9 cellular contexts compared by ENCODE assay signal in genomic region chr17:40819528-40820125, GRCh38. TPM values are rescaled to one million over a fixed set of nuclear protein-coding genes. Genes with fewer than 3 reads are reported as not detected.
A peak's percentile ranks its signal among the peaks of the same experiment; 100 is the strongest.
DNase-seq lines count a peak whose midpoint lies in the region; ATAC-seq and TF ChIP-seq lines count a peak whose summit lies in the region.
"Had no signal": no experiment of that assay in that cellular context is flagged by ENCODE, and none has a peak within 500 bp of the region (broad histone marks: within the 10 kb centered on the region; RNA-seq: fewer than 3 reads in every experiment).

No MANE protein-coding gene starts in this region.

- H3K27me3 ChIP-seq in Caco-2 (replicated peaks; ENCODE audit: control insufficient read depth, insufficient read depth, low read length): no peaks in the 10 kb centered on the region

- H3K4me3 ChIP-seq in Caco-2 (ENCODE audit: low read depth, low read length) (peak overlapping the region; percentile 67), NB4 (ENCODE audit: low read depth, low read length) (peak overlapping the region; percentile 94), mesodermal cell (ENCODE audit: extremely low read depth, insufficient read depth, low read length, poor library complexity, severe bottlenecking) (peak overlapping the region; percentile 58)

- H3K9me3 Mint-ChIP-seq in Caco-2 (ENCODE audit: unreplicated experiment): no peaks in the 10 kb centered on the region

- CTCF ChIA-PET in Caco-2 (lab: Charles Lee): interaction anchor here (0.6 to 1.5 kb wide), 6 partner anchors 82 to 843 kb away, joined by 3 to 10 read pairs (median 4); no protein-coding TSS in a partner anchor

- intact Hi-C loops in Caco-2 (cut with micrococcal nuclease; ENCODE audit: unreplicated experiment): no loop called here

- H3K4me1 ChIP-seq in Caco-2 (peaks cover 8% of the 10 kb centered on the region), mesodermal cell (ENCODE audit: control insufficient read depth, insufficient read depth, low read length, poor library complexity, severe bottlenecking) (no peaks in the 10 kb centered on the region)

- WGBS in mesodermal cell (ENCODE audit: insufficient coverage in 2 of 2), 2 experiments: 79 to 86% methylated on average over 4 to 5 of the region's 9 CpGs

- H3K36me3 Mint-ChIP-seq in Caco-2 (ENCODE audit: insufficient read depth, unreplicated experiment): peaks cover 12% of the 10 kb centered on the region

- no peak for ATAC-seq in GM18870 (IDR thresholded peaks at IDR 0.05; ENCODE audit: unreplicated experiment)
- no peak for ATAC-seq in HG02973 (IDR thresholded peaks at IDR 0.05; ENCODE audit: unreplicated experiment)

- POLR2A ChIA-PET in Caco-2 (lab: Charles Lee): interaction anchor here (0.6 to 1.1 kb wide), 4 partner anchors 716 to 870 kb away, joined by 3 to 5 read pairs (median 4); no protein-coding TSS in a partner anchor

- H3K27ac Mint-ChIP-seq in Caco-2 (ENCODE audit: unreplicated experiment): peak overlapping the region; percentile 64

- H3K27ac ChIP-seq in mesodermal cell (ENCODE audit: low read depth, low read length, severe bottlenecking): peak overlapping the region; percentile 82

- peaks cover 8% of the 10 kb centered on the region for H3K4me1 Mint-ChIP-seq in Caco-2 (ENCODE audit: low read depth, unreplicated experiment)

- H3K9me3 ChIP-seq in Caco-2: no peaks in the 10 kb centered on the region
- no peaks in the 10 kb centered on the region for H3K9me3 ChIP-seq in mesodermal cell (ENCODE audit: control insufficient read depth, low read length)

- DNase-seq in Caco-2: no peak
- DNase-seq in NB4 (ENCODE audit: low read depth): peak; percentile 8
- peak; percentile 60 for DNase-seq in dermis blood vessel endothelial cell
- DNase-seq in EL: no peak
- no peak for DNase-seq in T1000 (lab: John Stamatoyannopoulos, UW)

- H3K4me3 Mint-ChIP-seq in Caco-2 (ENCODE audit: unreplicated experiment): peak overlapping the region; percentile 83

- no peak for TF ChIP-seq CTCF in Caco-2 (IDR thresholded peaks at IDR 0.05; ENCODE audit: insufficient read depth in 1 of 2, low read depth in 1 of 2, low read length in 1 of 2, severe bottlenecking in 1 of 2, unreplicated experiment in 1 of 2)
- TF ChIP-seq CTCF in NB4 (IDR thresholded peaks at IDR 0.05; ENCODE audit: low read depth, low read length): no peak

- BruUV-seq in Caco-2 (replicated peaks; lab: Mats Ljungman, UMichigan): TSS peak; percentile 82

- no peaks in the 10 kb centered on the region for H3K27me3 Mint-ChIP-seq in Caco-2 (ENCODE audit: insufficient read depth, unreplicated experiment)

- no peak for TF ChIP-seq POLR2A in NB4 (IDR thresholded peaks at IDR 0.05; ENCODE audit: extremely low read depth, insufficient read length)

- H3K36me3 ChIP-seq in Caco-2 (ENCODE audit: control insufficient read depth, insufficient read depth, low read length): peaks cover 3% of the 10 kb centered on the region
- H3K36me3 ChIP-seq in mesodermal cell (ENCODE audit: control insufficient read depth, insufficient read depth, low read length): peaks cover 10% of the 10 kb centered on the region

RNA-seq across cellular contexts. Expression of gene KRT10, which starts 2.8 kb away (rescaled TPM):
- 48.3 and 48.6 TPM in 2 replicates for total RNA-seq in Caco-2 (2022)
- 4.9 and 5.3 TPM in 2 replicates for total RNA-seq in dermis blood vessel endothelial cell
- polyA plus RNA-seq in mesodermal cell (2013, experiment 1 of 2): 95.4 TPM
- polyA plus RNA-seq in mesodermal cell (2013, experiment 2 of 2): 101 TPM

RNA-seq across cellular contexts. Expression of gene KRT28, which starts 19.9 kb away (rescaled TPM):
- total RNA-seq in Caco-2 (2022): not detected in 2 replicates
- total RNA-seq in dermis blood vessel endothelial cell: not detected in 2 replicates
- not detected for polyA plus RNA-seq in mesodermal cell (2013, experiment 1 of 2)
- polyA plus RNA-seq in mesodermal cell (2013, experiment 2 of 2): not detected
- total RNA-seq: subcutaneous adipose tissue had no signal

RNA-seq across cellular contexts. Expression of gene KRT27, which starts 37.3 kb away (rescaled TPM):
- total RNA-seq in Caco-2 (2022): not detected in 2 replicates
- total RNA-seq in dermis blood vessel endothelial cell: not detected in 2 replicates
- not detected for polyA plus RNA-seq in mesodermal cell (2013, experiment 1 of 2)
- not detected for polyA plus RNA-seq in mesodermal cell (2013, experiment 2 of 2)
- total RNA-seq: subcutaneous adipose tissue had no signal

RNA-seq across cellular contexts. Expression of gene KRT12, which starts 47.4 kb away (rescaled TPM):
- total RNA-seq in Caco-2 (2022) (not detected in 2 replicates), dermis blood vessel endothelial cell (not detected in 2 replicates)
- polyA plus RNA-seq in mesodermal cell (2013, experiment 1 of 2): not detected
- not detected for polyA plus RNA-seq in mesodermal cell (2013, experiment 2 of 2)

RNA-seq across cellular contexts. Expression of gene KRT26, which starts 47.6 kb away (rescaled TPM):
- total RNA-seq in Caco-2 (2022): not detected in 2 replicates
- total RNA-seq in dermis blood vessel endothelial cell: not detected in 2 replicates
- polyA plus RNA-seq in mesodermal cell (2013, experiment 1 of 2): not detected
- not detected for polyA plus RNA-seq in mesodermal cell (2013, experiment 2 of 2)
- total RNA-seq: subcutaneous adipose tissue had no signal

Comparison
In these comparisons a context has a peak if more than half of its experiments do, and no peak if none do; other contexts are left out.
1. DNase-seq: peak in NB4 (single experiment) and dermis blood vessel endothelial cell (single experiment); none in Caco-2 (0 of 2), EL (single experiment) and T1000 (single experiment).
2. Peak in every context shown above with its lines, with median percentiles within 50 percentile points of each other: H3K4me3 ChIP-seq.